Comparison of ENCODE assay signal across 15 cellular contexts in the genomic region with DNA sequence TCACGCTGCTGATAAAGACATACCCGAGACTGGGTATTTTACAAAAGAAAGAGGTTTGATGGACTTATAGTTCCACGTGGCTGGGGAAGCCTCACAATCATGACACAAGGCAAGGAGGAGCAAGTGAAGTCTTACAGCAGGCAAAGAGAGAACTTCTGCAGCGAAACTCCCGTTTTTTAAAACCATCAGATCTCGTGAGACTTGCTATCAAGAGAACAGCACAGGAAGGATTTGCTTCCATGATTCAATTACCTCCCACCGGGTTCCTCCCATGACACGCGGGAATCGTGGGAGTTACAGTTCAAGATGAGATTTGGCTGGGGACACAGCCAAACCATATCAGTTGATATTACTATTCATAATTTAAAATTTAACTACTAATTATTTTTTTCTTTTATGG.
DNase-seq lines count a peak whose midpoint lies in the region; ATAC-seq, FAIRE-seq and TF ChIP-seq lines count a peak whose summit lies in the region.
"Had no signal": no experiment of that assay in that cellular context is flagged by ENCODE, and none has a peak within 500 bp of the region (broad histone marks: within the 10 kb centered on the region; RNA-seq: fewer than 3 reads in every experiment).

No MANE protein-coding gene starts in this region.

- H3K9ac ChIP-seq in IMR-90 (ENCODE audit: low read depth, low read length), result no peak overlapping the region
- H3K9ac ChIP-seq: GM23248 had no signal

- peak overlapping the region; percentile 31; the same call in 1 of the 2 replicates for H3K18ac ChIP-seq in IMR-90 (ENCODE audit: low read depth, low read length)

- peaks cover 11% of the 10 kb centered on the region for H3K4me1 Mint-ChIP-seq in WTC11
- H3K4me1 Mint-ChIP-seq: CD14-positive monocyte had no signal

- POLR2A ChIA-PET in IMR-90 (lab: Charles Lee; ENCODE audit: unreplicated experiment), result no interaction called here
- POLR2A ChIA-PET in WTC11 (lab: Charles Lee), result no interaction called here

- H3K4me3 ChIP-seq in ACC112 (ENCODE audit: low read depth, low read length), result no peak overlapping the region
- no peak overlapping the region for H3K4me3 ChIP-seq in IMR-90 (ENCODE audit: insufficient read depth, low read depth, low read length)
- H3K4me3 ChIP-seq: A549, GM23248, MG63 had no signal

- in situ Hi-C loops in IMR-90 (cut with MboI; ENCODE audit: low sequenced_read_pairs), result no loop called here

- H3K9me3 ChIP-seq in IMR-90 (ENCODE audit: control insufficient read depth, insufficient read depth, low read length), result peaks cover 3% of the 10 kb centered on the region; the same call in 1 of the 2 replicates
- H3K9me3 ChIP-seq: A549 had no signal

- no TSS peak for BruUV-seq in IMR-90 (replicated peaks; lab: Mats Ljungman, UMichigan)

- H2BK15ac ChIP-seq in IMR-90 (ENCODE audit: low read depth, low read length), result peak overlapping the region; percentile 58; the same call in 2 of the 3 replicates

- no peak overlapping the region for H3K4me3 Mint-ChIP-seq in WTC11
- H3K4me3 Mint-ChIP-seq: CD14-positive monocyte had no signal

- dilution Hi-C loops in IMR-90 (cut with HindIII; ENCODE audit: low sequenced_read_pairs, unreplicated experiment), result no loop called here

- H3K36me3 Mint-ChIP-seq in WTC11, result peaks cover 3% of the 10 kb centered on the region
- H3K36me3 Mint-ChIP-seq: CD14-positive monocyte had no signal

- FAIRE-seq in HTR-8/SVneo (lab: Jason Lieb, UNC), result no peak
- FAIRE-seq: A549 had no signal

- H4K91ac ChIP-seq in IMR-90 (ENCODE audit: insufficient read depth, low read depth, low read length), result no peak overlapping the region

- CTCF ChIA-PET in IMR-90 (lab: Yijun Ruan, JAX) (interaction anchor here (1.4 kb wide), 1 partner anchor 47 kb away, joined by 3 read pairs; no protein-coding TSS in a partner anchor), WTC11 (lab: Charles Lee) (no interaction called here)

- no peaks in the 10 kb centered on the region for H4K20me1 ChIP-seq in IMR-90 (ENCODE audit: insufficient read depth, low read length)

- no peak overlapping the region for H2BK120ac ChIP-seq in IMR-90 (ENCODE audit: low read depth, low read length)

- no peak overlapping the region for H3K4ac ChIP-seq in IMR-90 (ENCODE audit: low read depth, low read length)

- TF ChIP-seq POLR2A in IMR-90 (IDR thresholded peaks at IDR 0.05; ENCODE audit: low read depth, low read length), result no peak

- no peak overlapping the region for H2AK9ac ChIP-seq in IMR-90 (replicated peaks; ENCODE audit: low read depth, low read length, poor library complexity)

- H3K27ac ChIP-seq in ACC112 (ENCODE audit: low read depth, low read length) (no peak overlapping the region), IMR-90 (ENCODE audit: insufficient read depth, low read length) (no peak overlapping the region)
- H3K27ac ChIP-seq: A549, GM23248, RWPE1 had no signal

- no peak overlapping the region for H3K56ac ChIP-seq in IMR-90 (ENCODE audit: extremely low read depth, insufficient read depth, low read length)

- no peak overlapping the region for H2BK5ac ChIP-seq in IMR-90 (ENCODE audit: low read depth, low read length, poor library complexity, severe bottlenecking)

- H3K23ac ChIP-seq in IMR-90 (ENCODE audit: low read depth, low read length), result no peak overlapping the region

- 0 out of 2 replicates have a peak overlapping the region, but pooled peaks have one; percentile 51 for H2AK5ac ChIP-seq in IMR-90 (ENCODE audit: low read depth, low read length)

- H3K4me1 ChIP-seq in ACC112 (ENCODE audit: control insufficient read depth, insufficient read depth, low read length, unreplicated experiment) (no peaks in the 10 kb centered on the region), IMR-90 (ENCODE audit: control insufficient read depth, insufficient read depth, low read length) (peaks cover 6% of the 10 kb centered on the region)
- H3K4me1 ChIP-seq: A549 had no signal

- peak overlapping the region; percentile 46; the same call in 1 of the 2 replicates for H2BK20ac ChIP-seq in IMR-90 (ENCODE audit: low read depth, low read length)

- no peak overlapping the region; a peak in 1 of 4 replicates for H4K8ac ChIP-seq in IMR-90 (ENCODE audit: low read depth in 2 of 2, low read length in 2 of 2)

- no peaks in the 10 kb centered on the region for H3K27me3 Mint-ChIP-seq in WTC11 (ENCODE audit: low read depth)

- H3K79me1 ChIP-seq in IMR-90 (ENCODE audit: low read depth in 1 of 2, low read length in 2 of 2), result no peaks in the 10 kb centered on the region

- peaks cover 5% of the 10 kb centered on the region for H3K9me1 ChIP-seq in IMR-90 (ENCODE audit: insufficient read depth, low read length)

- H3K14ac ChIP-seq in IMR-90 (replicated peaks; ENCODE audit: low read depth, low read length), result no peak overlapping the region

- H3K4me2 ChIP-seq in IMR-90 (ENCODE audit: low read depth, low read length), result no peak overlapping the region
- H3K4me2 ChIP-seq: A549 had no signal

- intact Hi-C loops in IMR-90 (cut with micrococcal nuclease), result no loop called here

- H4K5ac ChIP-seq in IMR-90 (ENCODE audit: low read depth, low read length), result peak overlapping the region; percentile 25; the same call in 1 of the 2 replicates

- peaks cover 9% of the 10 kb centered on the region for H3K9me3 Mint-ChIP-seq in WTC11

- WGBS in IMR-90 (ENCODE audit: extremely low coverage in 2 of 2, insufficient read length in 1 of 2), 2 experiments, result 100% methylated on average over 2 of the region's 10 CpGs; no CpG with 5 or more reads in 1 of the 2 experiments

- no peak for TF ChIP-seq RAD21 in IMR-90 (IDR thresholded peaks at IDR 0.05; ENCODE audit: low read length)

- H3K79me2 ChIP-seq in ACC112 (ENCODE audit: control insufficient read depth, insufficient read depth, low read length, unreplicated experiment), result no peaks in the 10 kb centered on the region

- H3K36me3 ChIP-seq in ACC112 (ENCODE audit: insufficient read depth, low read length) (no peaks in the 10 kb centered on the region), IMR-90 (ENCODE audit: control insufficient read depth, insufficient read depth, low read length) (no peaks in the 10 kb centered on the region)
- H3K36me3 ChIP-seq: MG63 had no signal

- H2AFZ ChIP-seq in ACC112 (ENCODE audit: low read length, unreplicated experiment) (peak overlapping the region; percentile 51), IMR-90 (replicated peaks; ENCODE audit: low read length, poor library complexity) (no peak overlapping the region)
- H2AFZ ChIP-seq: GM23248 had no signal

- H3K27me3 ChIP-seq in ACC112 (ENCODE audit: insufficient read depth, low read length) (no peaks in the 10 kb centered on the region), IMR-90 (ENCODE audit: control insufficient read depth, insufficient read depth, low read length) (no peaks in the 10 kb centered on the region)
- H3K27me3 ChIP-seq: MG63 had no signal

- TF ChIP-seq CTCF in IMR-90 (conservative IDR thresholded peaks at IDR 0.05; ENCODE audit: low read depth, low read length) (no peak), WTC11 (IDR thresholded peaks at IDR 0.05) (no peak)

- ATAC-seq in IMR-90 (ENCODE audit: low read depth) (no peak), WTC11 (peak; percentile 52; the same call in 1 of the 2 replicates), GM19452 (IDR thresholded peaks at IDR 0.05; ENCODE audit: unreplicated experiment) (no peak)
- ATAC-seq: A549 had no signal

- no peak for DNase-seq in IMR-90
- DNase-seq in WTC11 (ENCODE audit: low spot score), result no peak
- DNase-seq in left kidney (ENCODE audit: low read depth, low spot score), result peak; percentile 9
- DNase-seq in HTR-8/SVneo (ENCODE audit: insufficient read length, low spot score), result no peak
- DNase-seq in NOMO-1 treated with DMSO at 0.1 percent for 48 hours (lab: John Stamatoyannopoulos, UW; ENCODE audit: unreplicated experiment), result no peak
- DNase-seq: GM23248, Karpas-422, MG63, NCI-H1092 treated with DMSO at 0.1 percent for 48 hours, NCI-H510A treated with DMSO at 0.1 percent for 48 hours had no signal

- no peak overlapping the region for H3K27ac Mint-ChIP-seq in WTC11
- H3K27ac Mint-ChIP-seq: CD14-positive monocyte had no signal

TF ChIP-seq in IMR-90, 13 proteins besides CTCF, POLR2A, EP300 and RAD21:
- TF ChIP-seq SMC3 (IDR thresholded peaks at IDR 0.05; ENCODE audit: low read depth, low read length) (no peak), BHLHE40 (IDR thresholded peaks at IDR 0.05; ENCODE audit: low read depth, low read length) (no peak), USF2 (IDR thresholded peaks at IDR 0.05; ENCODE audit: low read depth, low read length) (no peak), NFE2L2 (IDR thresholded peaks at IDR 0.05; ENCODE audit: low read depth, low read length) (no peak), RFX5 (IDR thresholded peaks at IDR 0.05; ENCODE audit: low read depth, low read length) (no peak), MAFK (IDR thresholded peaks at IDR 0.05; ENCODE audit: low read depth, low read length) (no peak), CEBPB (IDR thresholded peaks at IDR 0.05; ENCODE audit: low read depth, low read length) (no peak), MXI1 (IDR thresholded peaks at IDR 0.05; ENCODE audit: borderline replicate concordance, low read depth, low read length) (no peak)

TF ChIP-seq in WTC11, 78 proteins besides CTCF, POLR2A, EP300 and RAD21 (continues in another document):
- TF ChIP-seq SP1 (CRISPR knock-in tag; conservative IDR thresholded peaks at IDR 0.05) (no peak), PRDM15 (CRISPR knock-in tag; IDR thresholded peaks at IDR 0.05) (no peak), MXD4 (CRISPR knock-in tag; IDR thresholded peaks at IDR 0.05; ENCODE audit: borderline replicate concordance) (no peak), EMX1 (CRISPR knock-in tag; IDR thresholded peaks at IDR 0.05) (no peak)
